ENCODE assay signal across 8 cellular contexts in the genomic region with DNA sequence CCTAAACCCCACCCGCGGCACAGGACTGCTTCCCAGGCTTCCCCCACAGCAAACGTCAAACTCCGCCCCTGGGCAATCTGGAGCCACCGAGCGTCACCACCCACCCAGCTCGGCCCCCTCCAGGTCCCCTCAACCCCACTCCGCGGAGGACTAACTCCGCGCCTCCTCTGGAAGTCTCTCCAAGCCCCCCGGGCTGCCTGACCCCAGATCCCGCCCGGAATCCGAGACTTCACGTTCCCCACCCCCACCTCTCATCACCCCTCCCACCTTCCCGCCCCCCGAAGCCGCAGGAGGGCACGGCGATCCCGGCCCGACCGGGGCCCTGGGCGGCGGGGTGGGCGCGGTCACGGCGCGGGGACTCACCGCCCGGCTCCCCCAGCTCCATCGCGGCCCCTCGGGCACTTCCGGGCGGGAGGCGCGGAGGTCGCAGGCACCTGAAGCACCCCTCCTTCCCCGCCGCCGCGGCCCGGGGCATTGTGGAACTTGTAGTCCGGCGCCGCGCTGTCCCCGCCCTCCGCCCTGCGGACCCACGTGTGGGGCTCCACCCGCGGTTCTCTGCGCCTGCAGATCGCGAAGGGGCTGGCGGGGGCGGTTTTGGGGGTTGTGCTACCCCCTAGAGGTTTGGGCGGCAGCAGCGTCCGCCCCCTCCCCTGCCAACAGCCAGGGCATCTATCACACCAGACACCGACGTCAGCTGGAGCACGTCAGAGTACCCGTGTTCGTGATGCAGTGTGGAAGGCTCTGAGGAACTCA. TPM values are rescaled to one million over a fixed set of nuclear protein-coding genes. Genes with fewer than 3 reads are reported as not detected.
DNase-seq lines count a peak whose midpoint lies in the region; ATAC-seq lines count a peak whose summit lies in the region.

A gene with protein sequence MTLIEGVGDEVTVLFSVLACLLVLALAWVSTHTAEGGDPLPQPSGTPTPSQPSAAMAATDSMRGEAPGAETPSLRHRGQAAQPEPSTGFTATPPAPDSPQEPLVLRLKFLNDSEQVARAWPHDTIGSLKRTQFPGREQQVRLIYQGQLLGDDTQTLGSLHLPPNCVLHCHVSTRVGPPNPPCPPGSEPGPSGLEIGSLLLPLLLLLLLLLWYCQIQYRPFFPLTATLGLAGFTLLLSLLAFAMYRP (minus strand): TSS at position 423 of the 753 bp plus-strand sequence. CDS start 930 bp downstream, outside the sequence.

- intact Hi-C loops in left ventricle myocardium superior (cut with micrococcal nuclease), result no loop called here

- no peaks in the 10 kb centered on the region for H3K9me3 Mint-ChIP-seq in activated naive CD8-positive, alpha-beta T cell treated with anti-CD3 and anti-CD28 coated beads, Interleukin-2, amount 10 ng/mL, durations not matched to agents 7 days and 5 days

- peaks cover 17% of the 10 kb centered on the region for H3K27me3 Mint-ChIP-seq in activated naive CD8-positive, alpha-beta T cell treated with anti-CD3 and anti-CD28 coated beads, Interleukin-2, amount 10 ng/mL, durations not matched to agents 7 days and 5 days

- H3K4me1 Mint-ChIP-seq in activated naive CD8-positive, alpha-beta T cell treated with anti-CD3 and anti-CD28 coated beads, Interleukin-2, amount 10 ng/mL, durations not matched to agents 7 days and 5 days, result peaks cover 31% of the 10 kb centered on the region

- H3K9me3 ChIP-seq in KOPT-K1 (ENCODE audit: insufficient read depth, low read length, poor library complexity, severe bottlenecking), result no peaks in the 10 kb centered on the region

- H3K27ac ChIP-seq in KOPT-K1 (ENCODE audit: low read depth, low read length, poor library complexity, severe bottlenecking), result peak within 1 kb of the TSS; percentile 71

- H3K27ac Mint-ChIP-seq in activated naive CD8-positive, alpha-beta T cell treated with anti-CD3 and anti-CD28 coated beads, Interleukin-2, amount 10 ng/mL, durations not matched to agents 7 days and 5 days, result peak within 1 kb of the TSS; percentile 96

- POLR2A ChIA-PET in activated naive CD8-positive, alpha-beta T cell treated with anti-CD3 and anti-CD28 coated beads, Interleukin-2, amount 10 ng/mL, durations not matched to agents 7 days and 5 days (lab: Charles Lee), result interaction anchor here (1.3 to 3.9 kb wide), 3 partner anchors 24 to 71 kb away, joined by 4 to 32 read pairs (median 10); a partner anchor contains a TSS

- H3K4me3 Mint-ChIP-seq in activated naive CD8-positive, alpha-beta T cell treated with anti-CD3 and anti-CD28 coated beads, Interleukin-2, amount 10 ng/mL, durations not matched to agents 7 days and 5 days, result peak within 1 kb of the TSS; percentile 100

- peaks cover 9% of the 10 kb centered on the region; the same call in 1 of the 2 replicates for H3K36me3 ChIP-seq in KOPT-K1 (ENCODE audit: insufficient read depth, low read length)

- DNase-seq in EL, result peak; percentile 64
- DNase-seq in SW480 (ENCODE audit: low spot score), result peak; percentile 55
- DNase-seq in activated naive CD8-positive, alpha-beta T cell treated with anti-CD3 and anti-CD28 coated beads, Interleukin-2, amount 10 ng/mL, durations not matched to agents 7 days and 5 days, result peak; percentile 89
- DNase-seq in left ventricle myocardium superior, result peak; percentile 90
- DNase-seq in retina, result peak; percentile 84
- no peak for DNase-seq in dedifferentiated amniotic fluid mesenchymal stem cell (ENCODE audit: extremely low spot score)

- ATAC-seq in GM21619 (IDR thresholded peaks at IDR 0.05; ENCODE audit: unreplicated experiment) (peak; percentile 41), left ventricle myocardium superior (peak; percentile 31)
- ATAC-seq in activated naive CD8-positive, alpha-beta T cell treated with anti-CD3 and anti-CD28 coated beads, Interleukin-2, amount 10 ng/mL, durations not matched to agents 7 days and 5 days (ENCODE audit: low read depth), result peak; percentile 57

- peaks cover 9% of the 10 kb centered on the region for H3K36me3 Mint-ChIP-seq in activated naive CD8-positive, alpha-beta T cell treated with anti-CD3 and anti-CD28 coated beads, Interleukin-2, amount 10 ng/mL, durations not matched to agents 7 days and 5 days

RNA-seq across cellular contexts. Expression of the gene that starts here (rescaled TPM):
- total RNA-seq in activated naive CD8-positive, alpha-beta T cell treated with anti-CD3 and anti-CD28 coated beads, Interleukin-2, amount 10 ng/mL, durations not matched to agents 7 days and 5 days, result 10 to 100 TPM; 75.7 to 78.3 TPM
- total RNA-seq in left ventricle myocardium superior, result 38.7 TPM
